In the genomic region with DNA sequence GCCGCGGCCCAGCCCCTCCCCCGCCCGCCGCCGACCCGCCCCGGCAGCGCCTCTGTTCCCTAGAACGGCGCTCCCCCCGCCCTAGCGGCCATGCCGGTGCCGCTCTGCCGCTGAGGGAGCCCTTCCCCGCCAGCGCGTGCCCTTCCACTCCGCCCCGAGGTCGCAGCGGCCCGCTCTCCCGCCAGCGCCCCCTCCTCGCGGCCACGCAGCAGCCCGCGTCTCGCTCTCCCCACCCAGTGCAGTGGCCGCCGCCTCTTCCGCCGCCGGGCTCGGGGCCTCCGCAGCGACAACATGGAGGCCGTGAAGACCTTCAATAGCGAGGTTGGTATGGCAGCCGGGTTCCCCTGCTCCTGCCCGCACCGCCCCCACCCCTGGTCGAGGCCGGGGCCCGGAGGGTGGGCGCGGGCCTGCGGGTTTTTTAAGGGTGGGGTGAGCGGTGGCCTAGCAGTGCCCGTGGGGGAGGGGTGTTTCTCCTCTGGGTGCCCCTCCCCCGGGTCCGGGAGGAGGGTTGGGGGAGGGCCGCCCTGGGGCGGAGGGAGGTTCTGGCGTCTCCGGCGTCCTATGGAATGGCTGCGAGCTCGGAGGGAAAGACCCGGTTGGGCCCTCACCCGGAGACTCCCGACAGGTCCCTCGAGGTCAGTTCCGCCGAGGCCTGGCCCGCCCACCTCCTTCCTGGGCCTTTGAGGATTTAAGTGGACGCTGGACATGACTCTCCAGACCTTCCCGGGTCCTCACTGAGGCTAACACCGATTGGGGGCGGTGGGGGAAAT, we compare ENCODE assay signal across 8 cellular contexts. TPM values are rescaled to one million over a fixed set of nuclear protein-coding genes. Genes with fewer than 3 reads are reported as not detected.
DNase-seq lines count a peak whose midpoint lies in the region; ATAC-seq, FAIRE-seq and TF ChIP-seq lines count a peak whose summit lies in the region.

No MANE protein-coding gene starts in this region.

- H3K27me3 ChIP-seq in keratinocyte (ENCODE audit: control insufficient read depth, extremely low read depth, insufficient read depth, low read length), result no peaks in the 10 kb centered on the region

- H3K4me2 ChIP-seq in keratinocyte (ENCODE audit: control insufficient read depth, extremely low read depth, insufficient read depth, low read depth, low read length), result peak overlapping the region; percentile 92

- peak; percentile 64 for ATAC-seq in HG03378 (IDR thresholded peaks at IDR 0.05; ENCODE audit: unreplicated experiment)

- DNase-seq in AG20443 (ENCODE audit: low spot score), result peak; percentile 99
- peak; percentile 77 for DNase-seq in NCI-H446 treated with DMSO at 0.1 percent for 48 hours (lab: John Stamatoyannopoulos, UW)
- DNase-seq in activated CD4-positive, CD25-positive, alpha-beta regulatory T cell treated with anti-CD3 and anti-CD28 coated beads, Interleukin-2, amount 50 U/mL, for 72 hours, result peak; percentile 91
- peak; percentile 70 to 90 for DNase-seq in cerebellar nuclear complex (lab: John Stamatoyannopoulos, UW)
- DNase-seq in keratinocyte (ENCODE audit: low read depth, low spot score), result peak; percentile 55
- DNase-seq in stimulated activated CD4-positive, alpha-beta T cell treated with anti-CD3 and anti-CD28 coated beads, Interleukin-12 subunit alpha, Interleukin-12 subunit beta, amount 100 ng/mL, for 48 hours (ENCODE audit: low read depth in 2 of 3, low spot score in 1 of 3), result peak; percentile 80 to 85 (median 82)

- no peaks in the 10 kb centered on the region for H3K9me1 ChIP-seq in keratinocyte (ENCODE audit: control insufficient read depth, extremely low read depth, insufficient read depth, low read length)

- H3K4me3 ChIP-seq in keratinocyte (ENCODE audit: control insufficient read depth in 2 of 3, extremely low read depth in 1 of 3, insufficient read depth in 2 of 3, low read depth in 1 of 3, low read length in 3 of 3), result peak overlapping the region; percentile 89 to 92 (median 90)

- peak overlapping the region; percentile 91 for H2AFZ ChIP-seq in keratinocyte (ENCODE audit: control insufficient read depth, low read length)

- H3K79me2 ChIP-seq in keratinocyte (ENCODE audit: control insufficient read depth, insufficient read depth, low read length), result peaks cover 48% of the 10 kb centered on the region

- peaks cover 2% of the 10 kb centered on the region for H4K20me1 ChIP-seq in keratinocyte (ENCODE audit: control insufficient read depth, extremely low read depth, insufficient read depth, low read length)

- TF ChIP-seq POLR2A in GM19099 (IDR thresholded peaks at IDR 0.05; ENCODE audit: extremely low read depth, insufficient read length, low read depth), result peak; percentile 45

- H3K36me3 ChIP-seq in keratinocyte (ENCODE audit: control insufficient read depth in 2 of 2, extremely low read depth in 1 of 2, insufficient read depth in 2 of 2, low read length in 2 of 2), result peaks cover 0 to 1% of the 10 kb centered on the region in 2 experiments

- H3K9me3 ChIP-seq in keratinocyte (ENCODE audit: control insufficient read depth, low read depth, low read length), result no peaks in the 10 kb centered on the region

- TF ChIP-seq CTCF in keratinocyte (optimal IDR thresholded peaks at IDR 0.05 in 1 of 3, IDR thresholded peaks at IDR 0.05 in 1 of 3, conservative IDR thresholded peaks at IDR 0.05 in 1 of 3; ENCODE audit: extremely low read depth in 1 of 3, insufficient read depth in 2 of 3, low read length in 3 of 3), result no peak

- no peak for FAIRE-seq in keratinocyte (lab: Jason Lieb, UNC)

- peaks cover 14% of the 10 kb centered on the region for H3K4me1 ChIP-seq in keratinocyte (ENCODE audit: control insufficient read depth, extremely low read depth, insufficient read depth, low read length)

- dilution Hi-C loops in keratinocyte (cut with MboI; ENCODE audit: extremely low pct_ligation_motif_present, low sequenced_read_pairs), result no loop called here

- peak overlapping the region; percentile 93 for H3K9ac ChIP-seq in keratinocyte (ENCODE audit: control insufficient read depth, extremely low read depth, insufficient read depth, low read length)

- peak overlapping the region; percentile 90 for H3K27ac ChIP-seq in keratinocyte (ENCODE audit: control insufficient read depth, insufficient read depth, low read length)

RNA-seq across cellular contexts. Expression of a gene that starts 0.6 kb away (rescaled TPM):
- polyA plus RNA-seq in keratinocyte, result 8.6 to 24.3 TPM (median 19.1 TPM) in 3 replicates
- 20.0 TPM for polyA plus RNA-seq in keratinocyte (2011; ENCODE audit: low read depth)
- 10.3 and 16.6 TPM in 2 replicates for polyA plus RNA-seq in keratinocyte (2011; cell fraction: cytosol; rRNA removed)
- 28.7 and 35.4 TPM in 2 replicates for polyA plus RNA-seq in keratinocyte (2011; cell fraction: nucleus; rRNA removed)
- 12.8 and 18.2 TPM in 2 replicates for polyA plus RNA-seq in keratinocyte (2012; ENCODE audit: low replicate concordance)
- polyA minus RNA-seq in keratinocyte, result 15.3 to 32.9 TPM (median 18.0 TPM) in 3 replicates
- 12.7 TPM for polyA minus RNA-seq in keratinocyte (2011; cell fraction: cytosol; rRNA and poly(A)+ RNA removed)
- polyA minus RNA-seq in keratinocyte (2011; cell fraction: nucleus; rRNA and poly(A)+ RNA removed), result 24.7 and 52.4 TPM in 2 replicates

Comparison
In these comparisons a context has a peak if more than half of its experiments do, and no peak if none do; other contexts are left out.
1. Peak in every context shown above with its lines: DNase-seq, ATAC-seq, H3K4me3 ChIP-seq and H3K27ac ChIP-seq.